Comparison of ENCODE assay signal across 21 cellular contexts in genomic region chr15:65329991-65330735, GRCh38. TPM values are rescaled to one million over a fixed set of nuclear protein-coding genes. Genes with fewer than 3 reads are reported as not detected.
DNase-seq lines count a peak whose midpoint lies in the region; ATAC-seq and TF ChIP-seq lines count a peak whose summit lies in the region.
"Had no signal": no experiment of that assay in that cellular context is flagged by ENCODE, and none has a peak within 500 bp of the region (broad histone marks: within the 10 kb centered on the region; RNA-seq: fewer than 3 reads in every experiment).

No MANE protein-coding gene starts in this region.

- no peak for TF ChIP-seq POLR2A in spleen (IDR thresholded peaks at IDR 0.05)

- DNase-seq in SK-N-SH (peak; percentile 19), RPMI8226 (peak; percentile 38), iPS-NIHi11 (ENCODE audit: low spot score) (peak; percentile 26), spleen (peak; percentile 46), MM.1S (no peak)
- DNase-seq in activated CD4-positive, CD25-positive, alpha-beta regulatory T cell (lab: John Stamatoyannopoulos, UW) = no peak
- DNase-seq: C1 segment of cervical spinal cord, DMS 273 treated with DMSO at 0.1 percent for 48 hours, GDM1, KBM-7, NCI-H1436 treated with DMSO at 0.1 percent for 48 hours, NCI-H2029 treated with DMSO at 0.1 percent for 48 hours, NCI-H510A, NCI-H774, PC-3 had no signal

- H2AFZ ChIP-seq in SK-N-SH (ENCODE audit: low read depth) = no peak overlapping the region
- no peak overlapping the region for H2AFZ ChIP-seq in MM.1S (ENCODE audit: low read length)

- H3K4me3 ChIP-seq in SK-N-SH (ENCODE audit: low read depth in 2 of 2, low read length in 1 of 2) = no peak overlapping the region
- H3K4me3 ChIP-seq in spleen = no peak overlapping the region
- no peak overlapping the region for H3K4me3 ChIP-seq in MM.1S (ENCODE audit: low read length)
- H3K4me3 ChIP-seq: GM12878, HAP-1, SJSA1 had no signal

- no peaks in the 10 kb centered on the region for H3K9me2 ChIP-seq in SK-N-SH
- H3K9me2 ChIP-seq in MM.1S (replicated peaks; ENCODE audit: insufficient read depth, low read length) = no peaks in the 10 kb centered on the region

- no peak for ATAC-seq in SK-N-SH treated with all-trans-retinoic acid at 6 μM for 48 hours
- no peak for ATAC-seq in HG02870 (IDR thresholded peaks at IDR 0.05; ENCODE audit: unreplicated experiment)
- ATAC-seq: GM12878, PC-3 had no signal

- H3K27me3 ChIP-seq in SK-N-SH (ENCODE audit: insufficient read depth) (no peaks in the 10 kb centered on the region), spleen (replicated peaks in 1 of 7) (peaks cover 0 to 17% (median 0%) of the 10 kb centered on the region in 7 donors), MM.1S (replicated peaks; ENCODE audit: insufficient read depth, low read length) (peaks cover 3% of the 10 kb centered on the region; the same call in 1 of the 2 replicates)
- H3K27me3 ChIP-seq: SJSA1 had no signal

- POLR2A ChIA-PET in SK-N-SH (lab: Yijun Ruan, JAX) = no interaction called here

- WGBS in SK-N-SH (ENCODE audit: low lambda C conversion rate) = 90% methylated on average over 17 of the region's 18 CpGs
- 81 to 92% (median 87%) methylated on average over 11 to 18 of the region's 18 CpGs for WGBS in spleen, 5 donors

- no peak overlapping the region for H3K27ac ChIP-seq in SK-N-SH (ENCODE audit: low read depth in 2 of 2, low read length in 1 of 2)
- no peak overlapping the region for H3K27ac ChIP-seq in spleen
- no peak overlapping the region for H3K27ac ChIP-seq in MM.1S (ENCODE audit: low read length)
- H3K27ac ChIP-seq: 22Rv1, SJSA1 had no signal

- H3K36me3 ChIP-seq in SK-N-SH (replicated peaks in 1 of 2; ENCODE audit: control insufficient read depth in 1 of 2, insufficient read depth in 2 of 2, low read length in 1 of 2) (no peaks in the 10 kb centered on the region), spleen (no peaks in the 10 kb centered on the region), MM.1S (replicated peaks; ENCODE audit: insufficient read depth, low read length) (no peaks in the 10 kb centered on the region)
- H3K36me3 ChIP-seq: SJSA1 had no signal

- no peak overlapping the region for H3K4me2 ChIP-seq in SK-N-SH
- H3K4me2 ChIP-seq in MM.1S (ENCODE audit: low read depth, low read length) = no peak overlapping the region

- TF ChIP-seq CTCF in SK-N-SH (IDR thresholded peaks at IDR 0.05) = no peak
- no peak for TF ChIP-seq CTCF in spleen (IDR thresholded peaks at IDR 0.05 in 8 of 11, conservative IDR thresholded peaks at IDR 0.05 in 3 of 11)
- no peak for TF ChIP-seq CTCF in MM.1S (IDR thresholded peaks at IDR 0.05; ENCODE audit: low read length)

- TF ChIP-seq EP300 in SK-N-SH (IDR thresholded peaks at IDR 0.05; ENCODE audit: borderline replicate concordance in 1 of 2, low read depth in 1 of 2, low read length in 1 of 2) = no peak

- intact Hi-C loops in spleen (cut with DNase I; ENCODE audit: low total_unique reads) = no loop called here

- CTCF ChIA-PET in SK-N-SH (lab: Yijun Ruan, JAX) = interaction anchor here (2.7 to 21.5 kb wide), 2 partner anchors 11 to 54 kb away, joined by 15 to 969 read pairs; partner anchors contain the start of gene IGDCC3

- H3K4me1 ChIP-seq in SK-N-SH (ENCODE audit: control insufficient read depth in 1 of 2, insufficient read depth in 2 of 2, low read depth in 1 of 2, low read length in 1 of 2) = peaks cover 0 to 26% of the 10 kb centered on the region in 2 experiments; a peak in 1 of 4 replicates
- H3K4me1 ChIP-seq in spleen = peaks cover 0 to 7% (median 0%) of the 10 kb centered on the region in 6 donors
- no peaks in the 10 kb centered on the region for H3K4me1 ChIP-seq in MM.1S (ENCODE audit: low read length)
- H3K4me1 ChIP-seq: SJSA1 had no signal

- no peaks in the 10 kb centered on the region for H3K9me3 ChIP-seq in SK-N-SH
- no peaks in the 10 kb centered on the region for H3K9me3 ChIP-seq in spleen
- H3K9me3 ChIP-seq in MM.1S (replicated peaks; ENCODE audit: insufficient read depth, low read length) = no peaks in the 10 kb centered on the region
- H3K9me3 ChIP-seq: HAP-1, SJSA1 had no signal

- TF ChIP-seq RAD21 in SK-N-SH (IDR thresholded peaks at IDR 0.05; ENCODE audit: low read length) = no peak

- H4K20me1 ChIP-seq in SK-N-SH (ENCODE audit: insufficient read depth) (no peaks in the 10 kb centered on the region), MM.1S (ENCODE audit: insufficient read depth, low read length) (no peaks in the 10 kb centered on the region)

- H3K79me2 ChIP-seq in SK-N-SH (ENCODE audit: insufficient read depth) = no peaks in the 10 kb centered on the region
- no peaks in the 10 kb centered on the region for H3K79me2 ChIP-seq in MM.1S (ENCODE audit: low read length)

- H3K9ac ChIP-seq in SK-N-SH = no peak overlapping the region
- no peak overlapping the region for H3K9ac ChIP-seq in MM.1S (ENCODE audit: low read length)

- H3F3A ChIP-seq in SK-N-SH (replicated peaks; ENCODE audit: insufficient read depth) = no peaks in the 10 kb centered on the region
- no peaks in the 10 kb centered on the region for H3F3A ChIP-seq in MM.1S (ENCODE audit: insufficient read depth, low read length)

TF ChIP-seq in SK-N-SH, 30 proteins besides CTCF, POLR2A, EP300 and RAD21 (continues in another document):
- TF ChIP-seq CHD2 (IDR thresholded peaks at IDR 0.05; ENCODE audit: low read length, partially characterized antibody) = no peak
- no peak for TF ChIP-seq TAF1 (IDR thresholded peaks at IDR 0.05; ENCODE audit: borderline replicate concordance, low read depth, low read length)
- TF ChIP-seq FOXJ3 (CRISPR knock-in tag; IDR thresholded peaks at IDR 0.05) = no peak
- no peak for TF ChIP-seq USF1 (IDR thresholded peaks at IDR 0.05; ENCODE audit: borderline replicate concordance, low read depth)
- no peak for TF ChIP-seq FOSL2 (IDR thresholded peaks at IDR 0.05; ENCODE audit: borderline replicate concordance, low read depth)
- TF ChIP-seq GATA2 (CRISPR knock-in tag; IDR thresholded peaks at IDR 0.05) = no peak
- TF ChIP-seq ELF1 (IDR thresholded peaks at IDR 0.05) = no peak

TF ChIP-seq in SK-N-SH treated with all-trans-retinoic acid at 6 μM for 48 hours, 23 proteins besides CTCF, POLR2A, EP300 and RAD21 (continues in another document):
- TF ChIP-seq GLIS3 (CRISPR knock-in tag; IDR thresholded peaks at IDR 0.05) (no peak), ESRRG (CRISPR knock-in tag; IDR thresholded peaks at IDR 0.05) (no peak), PPARA (CRISPR knock-in tag; IDR thresholded peaks at IDR 0.05; ENCODE audit: borderline replicate concordance) (no peak), POU6F1 (CRISPR knock-in tag; IDR thresholded peaks at IDR 0.05; ENCODE audit: borderline replicate concordance, low read depth) (no peak), TSHZ2 (CRISPR knock-in tag; IDR thresholded peaks at IDR 0.05) (no peak), RARB (CRISPR knock-in tag; IDR thresholded peaks at IDR 0.05) (no peak)

RNA-seq across cellular contexts. Expression of gene RNU5B-1, which starts 25.7 kb away (rescaled TPM):
- polyA plus RNA-seq in SK-N-SH (2012; rRNA removed) (not detected in 2 replicates), spleen (not detected)
- polyA plus RNA-seq in SK-N-SH (2012; cell fraction: cytosol; rRNA removed) = not detected in 2 replicates
- not detected in 2 replicates for polyA plus RNA-seq in SK-N-SH (2012; cell fraction: nucleus; rRNA removed)
- 10 to 100 TPM in 4 of 7 donors, not detected in 3; 24.2 to 62.3 (median 32.6) TPM for total RNA-seq in spleen
- total RNA-seq: PC-3, SJSA1 had no signal
- polyA plus RNA-seq: GM12878 had no signal

RNA-seq across cellular contexts. Expression of gene RNU5A-1, which starts 34.3 kb away (rescaled TPM):
- polyA plus RNA-seq in SK-N-SH (2012; rRNA removed) = not detected in 2 replicates
- not detected in 2 replicates for polyA plus RNA-seq in SK-N-SH (2012; cell fraction: cytosol; rRNA removed)
- not detected in 2 replicates for polyA plus RNA-seq in SK-N-SH (2012; cell fraction: nucleus; rRNA removed)
- total RNA-seq in spleen = not detected
- polyA plus RNA-seq in spleen = not detected
- total RNA-seq: GM12878, PC-3, SJSA1 had no signal
- polyA plus RNA-seq: GM12878 had no signal

RNA-seq across cellular contexts. Expression of gene PARP16, which starts 43.5 kb away (rescaled TPM):
- 6.3 and 6.5 TPM in 2 replicates for polyA plus RNA-seq in SK-N-SH (2012; rRNA removed)
- 6.0 and 7.8 TPM in 2 replicates for polyA plus RNA-seq in SK-N-SH (2012; cell fraction: cytosol; rRNA removed)
- polyA plus RNA-seq in SK-N-SH (2012; cell fraction: nucleus; rRNA removed) = 6.0 and 8.5 TPM in 2 replicates
- 10 to 100 TPM in 4 of 7 donors, 1 to 10 TPM in 3; 8.7 to 11.3 (median 10.2) TPM for total RNA-seq in spleen
- polyA plus RNA-seq in spleen = 1 to 10 TPM; 6.4 to 7.9 (median 6.7) TPM

RNA-seq across cellular contexts. Expression of gene IGDCC3, which starts 47.6 kb away (rescaled TPM):
- polyA plus RNA-seq in SK-N-SH (2012; rRNA removed) = 0.37 and 0.43 TPM in 2 replicates
- polyA plus RNA-seq in SK-N-SH (2012; cell fraction: cytosol; rRNA removed) = 0.22 and 0.23 TPM in 2 replicates
- 1.2 TPM in 2 replicates for polyA plus RNA-seq in SK-N-SH (2012; cell fraction: nucleus; rRNA removed)
- under 1 TPM in 1 of 7 donors, not detected in 6; 0.34 TPM for total RNA-seq in spleen
- polyA plus RNA-seq in spleen = under 1 TPM in 2 of 3 donors, not detected in 1; 0.03 TPM
- total RNA-seq: PC-3, SJSA1 had no signal

Comparison
In these comparisons a context has a peak if more than half of its experiments do, and no peak if none do; other contexts are left out.
1. DNase-seq: peak in SK-N-SH (single experiment), RPMI8226 (single experiment), iPS-NIHi11 (single experiment) and spleen (single experiment); none in MM.1S (single experiment) and activated CD4-positive, CD25-positive, alpha-beta regulatory T cell (0 of 4).